18 cellular contexts compared by ENCODE assay signal in genomic region chr7:81816312-81816711, GRCh38. TPM values are rescaled to one million over a fixed set of nuclear protein-coding genes. Genes with fewer than 3 reads are reported as not detected.
"Had no signal": no experiment of that assay in that cellular context is flagged by ENCODE, and none has a peak within 500 bp of the region (broad histone marks: within the 10 kb centered on the region; RNA-seq: fewer than 3 reads in every experiment).

No MANE protein-coding gene starts in this region.

- H3K27ac ChIP-seq: ascending aorta, esophagus squamous epithelium, parathyroid adenoma, right lobe of liver, vagina, VCaP had no signal

- H3K4me3 ChIP-seq: ascending aorta, esophagus squamous epithelium, right lobe of liver, vagina had no signal

- H3K9me3 ChIP-seq: ascending aorta, esophagus squamous epithelium, right lobe of liver, vagina had no signal

- H3K27me3 ChIP-seq: ascending aorta, esophagus squamous epithelium, right lobe of liver, vagina had no signal

- DNase-seq: activated CD4-positive, alpha-beta T cell treated with anti-CD3 and anti-CD28 coated beads for 1 hour; activated CD4-positive, alpha-beta T cell treated with anti-CD3 and anti-CD28 coated beads, Interleukin-2, amount 50 U/mL, for 4 hours; activated gamma-delta T cell; effector memory CD4-positive, alpha-beta T cell; esophagus squamous epithelium; foreskin fibroblast; mesendoderm; naive thymus-derived CD8-positive, alpha-beta T cell; right lobe of liver; small intestine; stimulated activated CD4-positive, alpha-beta T cell treated with anti-CD3 and anti-CD28 coated beads, Interleukin-4, amount 100 ng/mL, for 1 hour; stimulated activated naive CD8-positive, alpha-beta T cell treated with anti-CD3 and anti-CD28 coated beads, Interleukin-15, amount 100 ng/mL, for 72 hours; trophoblast cell had no signal

- H3K36me3 ChIP-seq: ascending aorta, esophagus squamous epithelium, right lobe of liver, vagina had no signal

- H3K9ac ChIP-seq: parathyroid adenoma had no signal

- H2AFZ ChIP-seq: parathyroid adenoma had no signal

- H3K4me1 ChIP-seq: ascending aorta, esophagus squamous epithelium, parathyroid adenoma, right lobe of liver, vagina had no signal

- H3K79me2 ChIP-seq: parathyroid adenoma had no signal

RNA-seq across cellular contexts. Expression of gene HGF, which starts 46.5 kb away (rescaled TPM):
- total RNA-seq: activated CD8-positive, alpha-beta memory T cell treated with anti-CD3 and anti-CD28 coated beads for 36 hours had no signal
- polyA plus RNA-seq: naive thymus-derived CD8-positive, alpha-beta T cell had no signal
